14 cellular contexts compared by ENCODE assay signal in genomic region chr7:98177553-98177952, GRCh38. TPM values are rescaled to one million over a fixed set of nuclear protein-coding genes. Genes with fewer than 3 reads are reported as not detected.
DNase-seq lines count a peak whose midpoint lies in the region; ATAC-seq and TF ChIP-seq lines count a peak whose summit lies in the region.
"Had no signal": no experiment of that assay in that cellular context is flagged by ENCODE, and none has a peak within 500 bp of the region (broad histone marks: within the 10 kb centered on the region; RNA-seq: fewer than 3 reads in every experiment).

No MANE protein-coding gene starts in this region.

- in situ Hi-C loops in ACHN (cut with HindIII; ENCODE audit: low pct_ligation_motif_present, low pct_unique_long_range_greater_than_20kb, low sequenced_read_pairs), result no loop called here

- POLR2A ChIA-PET in PC-3 (lab: Charles Lee; ENCODE audit: unreplicated experiment), result no interaction called here

- H3K36me3 ChIP-seq in PC-3 (ENCODE audit: low read depth, low read length), result peaks cover 3% of the 10 kb centered on the region; the same call in 1 of the 2 replicates
- H3K36me3 ChIP-seq in mucosa of stomach (ENCODE audit: control insufficient read depth, insufficient read depth, low read length), result no peaks in the 10 kb centered on the region
- H3K36me3 ChIP-seq in ascending aorta, result peaks cover 11 to 16% of the 10 kb centered on the region in 2 donors

- H3K4me2 ChIP-seq in PC-3 (ENCODE audit: low read length), result no peak overlapping the region

- no peak overlapping the region for H2AFZ ChIP-seq in PC-3 (ENCODE audit: low read length)

- BruUV-seq in PC-3 (replicated peaks; lab: Mats Ljungman, UMichigan), result no TSS peak

- no peaks in the 10 kb centered on the region for H3K79me2 ChIP-seq in PC-3 (ENCODE audit: low read length)

- H3K27me3 ChIP-seq in PC-3 (ENCODE audit: low read length) (no peaks in the 10 kb centered on the region), mucosa of stomach (ENCODE audit: control insufficient read depth, insufficient read depth, low read length) (no peaks in the 10 kb centered on the region), ascending aorta (no peaks in the 10 kb centered on the region)

- H4K20me1 ChIP-seq in PC-3 (ENCODE audit: low read length), result no peaks in the 10 kb centered on the region

- H3F3A ChIP-seq in PC-3 (ENCODE audit: low read length, unreplicated experiment), result no peaks in the 10 kb centered on the region

- peak overlapping the region; percentile 83 for H3K27ac ChIP-seq in PC-3 (ENCODE audit: low read length)
- H3K27ac ChIP-seq in epithelial cell of prostate, result peak overlapping the region; percentile 52
- peak overlapping the region; percentile 4 for H3K27ac ChIP-seq in substantia nigra (ENCODE audit: low read depth, low read length, poor library complexity, severe bottlenecking)
- H3K27ac ChIP-seq in ascending aorta, result no peak overlapping the region

- CTCF ChIA-PET in PC-3 (lab: Charles Lee), result no interaction called here

- intact Hi-C loops in PC-3 (cut with micrococcal nuclease) (no loop called here), ascending aorta (cut with DNase I) (no loop called here)

- H3K9ac ChIP-seq in PC-3 (ENCODE audit: low read length) (peak overlapping the region; percentile 42; the same call in 1 of the 2 replicates), mucosa of stomach (ENCODE audit: low read length) (peak overlapping the region; percentile 1)

- DNase-seq in PC-3, result no peak
- DNase-seq in epithelial cell of prostate (ENCODE audit: low read depth, low spot score), result no peak
- DNase-seq in substantia nigra (lab: John Stamatoyannopoulos, UW), result no peak
- DNase-seq in DMS79 treated with DMSO at 0.1 percent for 48 hours (lab: John Stamatoyannopoulos, UW), result no peak
- DNase-seq in GM20000 (ENCODE audit: low spot score), result no peak
- DNase-seq in ascending aorta (ENCODE audit: low spot score in 2 of 2), result no peak
- no peak for DNase-seq in ACHN
- DNase-seq: CD4-positive, alpha-beta T cell; HFFc6; NCI-H146; NCI-H446 had no signal

- no peaks in the 10 kb centered on the region for H3K9me3 ChIP-seq in PC-3 (ENCODE audit: low read length)
- H3K9me3 ChIP-seq in mucosa of stomach (ENCODE audit: control insufficient read depth, low read length), result no peaks in the 10 kb centered on the region
- no peaks in the 10 kb centered on the region for H3K9me3 ChIP-seq in ascending aorta

- H3K4me3 ChIP-seq in PC-3 (ENCODE audit: low read length) (no peak overlapping the region), mucosa of stomach (ENCODE audit: low read length) (no peak overlapping the region), ascending aorta (no peak overlapping the region)
- H3K4me3 ChIP-seq: K562 had no signal

- H3K9me2 ChIP-seq in PC-3 (replicated peaks; ENCODE audit: low read length), result no peaks in the 10 kb centered on the region

- ATAC-seq in PC-3, result no peak; the same call in 1 of the 2 replicates
- ATAC-seq: K562 had no signal

- TF ChIP-seq CTCF in PC-3 (conservative IDR thresholded peaks at IDR 0.05; ENCODE audit: low read depth, low read length) (no peak), GM20000 (IDR thresholded peaks at IDR 0.05; ENCODE audit: extremely low read depth, missing control alignments) (no peak), ascending aorta (IDR thresholded peaks at IDR 0.05) (no peak)

- H3K4me1 ChIP-seq in PC-3 (ENCODE audit: insufficient read depth, low read length), result peaks cover 17% of the 10 kb centered on the region
- peaks cover 10% of the 10 kb centered on the region for H3K4me1 ChIP-seq in mucosa of stomach (ENCODE audit: control insufficient read depth, insufficient read depth, low read length)
- H3K4me1 ChIP-seq in ascending aorta, result no peaks in the 10 kb centered on the region

RNA-seq across cellular contexts. Expression of gene BHLHA15, which starts 33.7 kb away (rescaled TPM):
- total RNA-seq in PC-3 (2014; rRNA removed), result 12.0 and 13.9 TPM in 2 replicates
- not detected for total RNA-seq in ascending aorta
- total RNA-seq: CD4-positive, alpha-beta T cell; Daoy had no signal

Comparison
In these comparisons a context has a peak if more than half of its experiments do, and no peak if none do; other contexts are left out.
1. H3K27ac ChIP-seq: peak in PC-3 (single experiment), epithelial cell of prostate (single experiment) and substantia nigra (single experiment); none in ascending aorta (0 of 2).
2. RNA of gene BHLHA15, which starts 33.7 kb away (total RNA-seq): 12.0 to 13.9 TPM in PC-3; not detected in ascending aorta (single experiment); every median in the first group is over 10 times any median in the second.